17 cellular contexts compared by ENCODE assay signal in the genomic region with DNA sequence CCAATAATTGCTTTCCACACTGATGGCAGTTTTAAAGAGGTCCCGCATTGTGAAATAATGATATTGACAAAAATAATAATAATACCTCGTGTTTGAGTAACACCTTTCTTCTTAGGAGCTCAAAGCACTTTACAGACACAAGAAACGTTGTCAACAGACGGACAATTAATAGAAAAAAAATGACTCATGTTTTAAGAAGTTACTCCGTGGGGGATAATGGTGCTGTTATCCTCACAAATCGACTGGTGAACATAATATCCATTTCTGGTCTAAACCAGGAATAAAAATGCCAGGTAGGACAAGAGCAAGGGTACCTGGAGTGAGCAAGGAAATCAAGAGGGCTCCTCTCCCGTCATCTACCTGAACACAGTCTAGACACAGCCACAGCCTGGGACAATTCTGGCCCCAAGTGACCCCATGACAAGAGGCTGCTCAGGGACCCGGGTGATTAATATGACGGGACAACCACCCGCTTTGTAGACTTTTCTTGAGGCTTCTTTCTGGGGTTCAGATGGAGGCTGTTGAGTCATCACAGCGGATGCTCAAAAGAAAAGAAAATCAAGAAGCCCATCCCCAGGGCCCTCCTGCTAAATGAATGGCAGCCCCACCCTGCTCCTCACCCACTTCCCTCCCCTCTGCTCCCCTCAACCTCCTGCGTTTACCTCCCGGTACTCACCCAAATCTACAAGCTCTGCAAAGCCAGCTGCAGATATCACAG.
DNase-seq lines count a peak whose midpoint lies in the region; ATAC-seq, FAIRE-seq and TF ChIP-seq lines count a peak whose summit lies in the region.
"Had no signal": no experiment of that assay in that cellular context is flagged by ENCODE, and none has a peak within 500 bp of the region (broad histone marks: within the 10 kb centered on the region; RNA-seq: fewer than 3 reads in every experiment).

No MANE protein-coding gene starts in this region.

- intact Hi-C loops in CD4-positive, alpha-beta T cell (cut with DNase I, micrococcal nuclease), result no loop called here
- intact Hi-C loops in activated CD8-positive, alpha-beta T cell treated with anti-CD3 and anti-CD28 coated beads for 36 hours (cut with micrococcal nuclease), result no loop called here
- intact Hi-C loops in kidney (cut with DNase I), result no loop called here

- H3K9me2 ChIP-seq in GM23248 (ENCODE audit: insufficient read depth), result no peaks in the 10 kb centered on the region

- in situ Hi-C loops in GM23248 (cut with MboI), result no loop called here

- FAIRE-seq in kidney (lab: Jason Lieb, UNC) (no peak), HTR-8/SVneo (lab: Jason Lieb, UNC) (no peak)

- H3K9me3 Mint-ChIP-seq in CD4-positive, alpha-beta T cell, result no peaks in the 10 kb centered on the region
- no peaks in the 10 kb centered on the region for H3K9me3 Mint-ChIP-seq in activated CD8-positive, alpha-beta T cell treated with anti-CD3 and anti-CD28 coated beads for 36 hours
- H3K9me3 Mint-ChIP-seq in nephron, result no peaks in the 10 kb centered on the region
- H3K9me3 Mint-ChIP-seq: activated T-cell treated with anti-CD3 and anti-CD28 coated beads, Interleukin-2, amount 50 U/mL, for 4 hours; stimulated activated naive CD8-positive, alpha-beta T cell treated with anti-CD3 and anti-CD28 coated beads, Interleukin-15, Interleukin-2, amounts not matched to agents 100 ng/mL and 50 ng/mL, for 24 hours had no signal

- H3K4me3 ChIP-seq in GM23248, result no peak overlapping the region
- H3K4me3 ChIP-seq in kidney (ENCODE audit: low read length in 2 of 2), result no peak overlapping the region
- H3K4me3 ChIP-seq: lung, right lobe of liver had no signal

- peak overlapping the region; percentile 31; the same call in 1 of the 2 replicates for H3K9ac ChIP-seq in GM23248
- no peak overlapping the region for H3K9ac ChIP-seq in kidney (ENCODE audit: low read length in 2 of 2)

- peak; percentile 19 for ATAC-seq in CD4-positive, alpha-beta T cell (ENCODE audit: poor library complexity)
- peak; percentile 41 for ATAC-seq in activated CD8-positive, alpha-beta T cell treated with anti-CD3 and anti-CD28 coated beads for 36 hours
- ATAC-seq: activated T-cell treated with anti-CD3 and anti-CD28 coated beads, Interleukin-2, amount 50 U/mL, for 4 hours had no signal

- H3K36me3 Mint-ChIP-seq in CD4-positive, alpha-beta T cell (ENCODE audit: low read depth), result no peaks in the 10 kb centered on the region
- no peaks in the 10 kb centered on the region for H3K36me3 Mint-ChIP-seq in activated CD8-positive, alpha-beta T cell treated with anti-CD3 and anti-CD28 coated beads for 36 hours (ENCODE audit: low read depth)
- no peaks in the 10 kb centered on the region for H3K36me3 Mint-ChIP-seq in nephron (ENCODE audit: low read depth)
- H3K36me3 Mint-ChIP-seq: brain had no signal

- CTCF ChIA-PET in CD4-positive, alpha-beta T cell (lab: Charles Lee), result no interaction called here
- CTCF ChIA-PET in activated CD8-positive, alpha-beta T cell treated with anti-CD3 and anti-CD28 coated beads for 36 hours (lab: Charles Lee), result interaction anchor here (0.9 to 1.1 kb wide), 2 partner anchors 13 to 21 kb away, joined by 3 read pairs; no protein-coding TSS in a partner anchor

- no peaks in the 10 kb centered on the region for H4K20me1 ChIP-seq in GM23248 (ENCODE audit: insufficient read depth)

- peaks cover 45% of the 10 kb centered on the region for H3K4me1 Mint-ChIP-seq in CD4-positive, alpha-beta T cell (ENCODE audit: low read depth)
- H3K4me1 Mint-ChIP-seq in activated CD8-positive, alpha-beta T cell treated with anti-CD3 and anti-CD28 coated beads for 36 hours (ENCODE audit: low read depth), result peaks cover 41% of the 10 kb centered on the region
- peaks cover 24% of the 10 kb centered on the region for H3K4me1 Mint-ChIP-seq in nephron

- DNase-seq in CD4-positive, alpha-beta T cell, result peak in 1 of 10 experiments; percentile 17
- DNase-seq in GM23248 (no peak), kidney (no peak), pons (ENCODE audit: low spot score) (no peak), HTR-8/SVneo (ENCODE audit: insufficient read length, low spot score) (no peak)
- peak; percentile 45 for DNase-seq in activated CD8-positive, alpha-beta T cell treated with anti-CD3 and anti-CD28 coated beads for 36 hours
- DNase-seq in activated CD4-positive, CD25-positive, alpha-beta regulatory T cell (lab: John Stamatoyannopoulos, UW), result no peak
- DNase-seq: activated CD4-positive, alpha-beta T cell treated with anti-CD3 and anti-CD28 coated beads, Interleukin-2, amount 10 ng/mL, durations not matched to agents 7 days and 5 days; activated naive CD4-positive, alpha-beta T cell treated with anti-CD3 and anti-CD28 coated beads, Interleukin-2, amount 50 U/mL, for 16 hours; activated T-cell treated with anti-CD3 and anti-CD28 coated beads, Interleukin-2, amount 50 U/mL, for 4 hours; islet precursor cell had no signal

- POLR2A ChIA-PET in CD4-positive, alpha-beta T cell (lab: Charles Lee), result interaction anchor here (0.5 to 1.2 kb wide), 2 partner anchors 13 to 32 kb away, joined by 3 to 4 read pairs; no protein-coding TSS in a partner anchor
- POLR2A ChIA-PET in activated CD8-positive, alpha-beta T cell treated with anti-CD3 and anti-CD28 coated beads for 36 hours (lab: Charles Lee), result interaction anchor here (0.9 to 1.7 kb wide), 2 partner anchors 15 to 32 kb away, joined by 4 read pairs; no protein-coding TSS in a partner anchor

- no peak for TF ChIP-seq CTCF in CD4-positive, alpha-beta T cell (IDR thresholded peaks at IDR 0.05)
- no peak for TF ChIP-seq CTCF in activated CD8-positive, alpha-beta T cell treated with anti-CD3 and anti-CD28 coated beads for 36 hours (IDR thresholded peaks at IDR 0.05)
- TF ChIP-seq CTCF in nephron (IDR thresholded peaks at IDR 0.05; ENCODE audit: unreplicated experiment in 3 of 3) (no peak), kidney (IDR thresholded peaks at IDR 0.05; ENCODE audit: borderline replicate concordance, extremely low read depth, insufficient read depth) (no peak)

- H3K4me3 Mint-ChIP-seq in CD4-positive, alpha-beta T cell, result peak overlapping the region; percentile 49
- no peak overlapping the region for H3K4me3 Mint-ChIP-seq in activated CD8-positive, alpha-beta T cell treated with anti-CD3 and anti-CD28 coated beads for 36 hours
- no peak overlapping the region for H3K4me3 Mint-ChIP-seq in nephron
- H3K4me3 Mint-ChIP-seq: activated CD4-positive, alpha-beta T cell treated with anti-CD3 and anti-CD28 coated beads, Interleukin-2, amount 10 ng/mL, durations not matched to agents 7 days and 5 days; activated T-cell treated with anti-CD3 and anti-CD28 coated beads, Interleukin-2, amount 50 U/mL, for 4 hours; brain; dendritic cell treated with granulocyte-macrophage colony-stimulating factor and Interleukin-4, amounts not matched to agents 40 ng/mL and 50 ng/mL, for 4 days; stimulated activated naive CD8-positive, alpha-beta T cell treated with anti-CD3 and anti-CD28 coated beads, Interleukin-15, Interleukin-2, amounts not matched to agents 100 ng/mL and 50 ng/mL, for 24 hours had no signal

- H3K27me3 Mint-ChIP-seq in CD4-positive, alpha-beta T cell, result no peaks in the 10 kb centered on the region
- no peaks in the 10 kb centered on the region for H3K27me3 Mint-ChIP-seq in activated CD8-positive, alpha-beta T cell treated with anti-CD3 and anti-CD28 coated beads for 36 hours
- peaks cover 4% of the 10 kb centered on the region for H3K27me3 Mint-ChIP-seq in nephron (ENCODE audit: low read depth)
- H3K27me3 Mint-ChIP-seq: activated CD4-positive, alpha-beta T cell treated with anti-CD3 and anti-CD28 coated beads, Interleukin-2, amount 10 ng/mL, durations not matched to agents 7 days and 5 days; brain; dendritic cell treated with granulocyte-macrophage colony-stimulating factor and Interleukin-4, amounts not matched to agents 40 ng/mL and 50 ng/mL, for 4 days had no signal

- no peak overlapping the region for H2AFZ ChIP-seq in GM23248

- H3K36me3 ChIP-seq in GM23248 (ENCODE audit: low read depth), result no peaks in the 10 kb centered on the region
- no peaks in the 10 kb centered on the region for H3K36me3 ChIP-seq in kidney (ENCODE audit: control insufficient read depth in 1 of 2, insufficient read depth in 2 of 2, low read length in 2 of 2)
- H3K36me3 ChIP-seq: right lobe of liver had no signal

- peaks cover 7% of the 10 kb centered on the region for H3K4me1 ChIP-seq in GM23248 (ENCODE audit: insufficient read depth)
- peaks cover 0 to 8% of the 10 kb centered on the region in 2 donors for H3K4me1 ChIP-seq in kidney (ENCODE audit: control insufficient read depth in 1 of 2, insufficient read depth in 1 of 2, low read depth in 1 of 2, low read length in 2 of 2)

- no peak overlapping the region for H3K4me2 ChIP-seq in GM23248 (ENCODE audit: unreplicated experiment)

- peak overlapping the region; percentile 31 for H3K27ac Mint-ChIP-seq in CD4-positive, alpha-beta T cell
- H3K27ac Mint-ChIP-seq in activated CD8-positive, alpha-beta T cell treated with anti-CD3 and anti-CD28 coated beads for 36 hours, result no peak overlapping the region
- H3K27ac Mint-ChIP-seq in nephron, result peak overlapping the region in 2 of 3 experiments; percentile 31 to 61
- H3K27ac Mint-ChIP-seq: activated CD4-positive, alpha-beta T cell treated with anti-CD3 and anti-CD28 coated beads, Interleukin-2, amount 10 ng/mL, durations not matched to agents 7 days and 5 days; dendritic cell treated with granulocyte-macrophage colony-stimulating factor and Interleukin-4, amounts not matched to agents 40 ng/mL and 50 ng/mL, for 4 days; stimulated activated naive CD8-positive, alpha-beta T cell treated with anti-CD3 and anti-CD28 coated beads, Interleukin-15, Interleukin-2, amounts not matched to agents 100 ng/mL and 50 ng/mL, for 24 hours had no signal

- WGBS in GM23248 (ENCODE audit: low coverage in 1 of 2, low lambda C conversion rate in 2 of 2, missing lambda C conversion rate in 2 of 2), 2 experiments, result 86 to 89% methylated on average over 13 of the region's 13 CpGs

- no peaks in the 10 kb centered on the region for H3K27me3 ChIP-seq in CD4-positive, alpha-beta T cell (ENCODE audit: control insufficient read depth, insufficient read depth, low read length)
- no peaks in the 10 kb centered on the region for H3K27me3 ChIP-seq in GM23248 (replicated peaks; ENCODE audit: insufficient read depth)
- H3K27me3 ChIP-seq: right lobe of liver had no signal

- H3K27ac ChIP-seq in CD4-positive, alpha-beta T cell (ENCODE audit: low read depth, low read length), result no peak overlapping the region
- H3K27ac ChIP-seq in GM23248, result no peak overlapping the region
- H3K27ac ChIP-seq in kidney (ENCODE audit: low read depth in 2 of 2, low read length in 2 of 2), result no peak overlapping the region
- H3K27ac ChIP-seq: right lobe of liver had no signal

- H3F3A ChIP-seq in GM23248 (ENCODE audit: insufficient read depth), result no peaks in the 10 kb centered on the region

- no peaks in the 10 kb centered on the region for H3K79me2 ChIP-seq in GM23248 (ENCODE audit: insufficient read depth)

- H3K9me3 ChIP-seq in CD4-positive, alpha-beta T cell (ENCODE audit: control insufficient read depth, low read length), result no peaks in the 10 kb centered on the region
- H3K9me3 ChIP-seq in GM23248 (ENCODE audit: low read depth), result no peaks in the 10 kb centered on the region
- no peaks in the 10 kb centered on the region for H3K9me3 ChIP-seq in kidney (ENCODE audit: control insufficient read depth in 1 of 2, low read length in 2 of 2)
- H3K9me3 ChIP-seq: right lobe of liver had no signal
